8 cellular contexts compared by ENCODE assay signal in the genomic region with DNA sequence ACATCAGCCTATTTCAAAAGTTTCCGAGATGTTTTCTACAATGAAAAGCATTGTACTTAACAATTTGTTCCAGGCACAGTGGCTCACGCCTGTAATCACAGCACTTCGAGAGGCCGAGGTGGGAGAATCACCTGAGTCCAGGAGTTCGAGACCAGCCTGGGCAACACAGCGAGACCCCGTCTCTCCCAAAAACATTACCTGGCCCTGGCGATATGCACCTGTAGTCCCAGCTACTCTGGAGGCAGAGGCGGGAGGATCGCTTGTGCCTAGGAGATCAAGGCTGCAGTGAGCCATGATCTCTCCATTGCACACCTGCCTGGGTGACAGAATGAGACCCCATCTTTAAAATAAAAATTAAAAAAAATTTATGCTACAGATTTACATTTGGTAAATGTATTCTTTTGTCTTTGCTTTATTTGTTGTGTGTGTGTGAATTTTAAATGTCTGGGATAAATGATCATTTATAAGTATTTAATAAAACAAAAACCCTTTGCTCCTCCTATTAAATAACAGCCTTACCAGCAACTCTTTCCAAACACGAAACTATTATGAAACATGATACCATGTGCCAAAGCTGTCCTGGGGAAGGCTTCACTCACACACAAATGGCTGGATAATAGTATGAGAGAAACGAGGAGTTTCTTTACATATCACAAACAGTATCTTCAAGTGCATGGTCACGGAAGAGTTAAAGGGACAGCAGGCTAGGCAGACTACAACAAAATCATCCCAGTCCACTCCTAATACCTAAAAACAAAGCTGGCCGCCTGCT. TPM values are rescaled to one million over a fixed set of nuclear protein-coding genes. Genes with fewer than 3 reads are reported as not detected.
A peak's percentile ranks its signal among the peaks of the same experiment; 100 is the strongest.
DNase-seq lines count a peak whose midpoint lies in the region; ATAC-seq and TF ChIP-seq lines count a peak whose summit lies in the region.

No MANE protein-coding gene starts in this region.

- H3K27me3 ChIP-seq in HUES6 (ENCODE audit: control insufficient read depth, insufficient read depth, low read length) = no peaks in the 10 kb centered on the region

- peak overlapping the region; percentile 92 for H3K27ac Mint-ChIP-seq in central memory CD8-positive, alpha-beta T cell (ENCODE audit: low read depth)
- H3K27ac Mint-ChIP-seq in mesothelial cell of epicardium = peak overlapping the region; percentile 97

- ATAC-seq in central memory CD8-positive, alpha-beta T cell (replicated peaks; ENCODE audit: extremely low read depth, poor library complexity, severe bottlenecking) = no peak

- peaks cover 31% of the 10 kb centered on the region for H3K4me1 Mint-ChIP-seq in central memory CD8-positive, alpha-beta T cell
- H3K4me1 Mint-ChIP-seq in mesothelial cell of epicardium = peaks cover 20% of the 10 kb centered on the region

- no peak overlapping the region for H3K27ac ChIP-seq in HUES6 (ENCODE audit: low read depth, low read length)

- peak overlapping the region; percentile 82 for H3K9ac ChIP-seq in HUES6 (ENCODE audit: low read length)

- TF ChIP-seq CTCF in AG10803 (conservative IDR thresholded peaks at IDR 0.05; ENCODE audit: low read length) (no peak), mesothelial cell of epicardium (IDR thresholded peaks at IDR 0.05; ENCODE audit: unreplicated experiment) (no peak)

- H3K27me3 Mint-ChIP-seq in central memory CD8-positive, alpha-beta T cell = no peaks in the 10 kb centered on the region
- H3K27me3 Mint-ChIP-seq in mesothelial cell of epicardium (ENCODE audit: low read depth) = peaks cover 3% of the 10 kb centered on the region

- peaks cover 29% of the 10 kb centered on the region for H3K4me1 ChIP-seq in HUES6 (ENCODE audit: control insufficient read depth, insufficient read depth, low read length)

- peak overlapping the region; percentile 91 for H3K4me3 ChIP-seq in AG10803 (ENCODE audit: low read length)
- peak overlapping the region; percentile 91 for H3K4me3 ChIP-seq in HUES6 (ENCODE audit: low read depth, low read length)

- DNase-seq in AG10803 (ENCODE audit: low read depth) = no peak
- no peak for DNase-seq in central memory CD8-positive, alpha-beta T cell (ENCODE audit: low spot score in 2 of 2)
- no peak for DNase-seq in mesothelial cell of epicardium (ENCODE audit: low spot score in 2 of 2, unreplicated experiment in 2 of 2)
- no peak for DNase-seq in cerebellar cortex (ENCODE audit: low spot score)
- DNase-seq in GM19238 (ENCODE audit: insufficient read length, low spot score) = no peak
- no peak for DNase-seq in stimulated activated CD4-positive, alpha-beta T cell treated with anti-CD3 and anti-CD28 coated beads, Interleukin-2, amount 100 ng/mL, for 24 hours
- no peak for DNase-seq in DMS114 treated with DMSO at 0.1 percent for 48 hours (lab: John Stamatoyannopoulos, UW; ENCODE audit: unreplicated experiment)

- H3K36me3 ChIP-seq in HUES6 (ENCODE audit: control insufficient read depth, insufficient read depth, low read length) = no peaks in the 10 kb centered on the region

- H3K9me3 Mint-ChIP-seq in central memory CD8-positive, alpha-beta T cell = no peaks in the 10 kb centered on the region
- no peaks in the 10 kb centered on the region for H3K9me3 Mint-ChIP-seq in mesothelial cell of epicardium

- H3K9me3 ChIP-seq in HUES6 (ENCODE audit: control insufficient read depth, insufficient read depth, low read depth, low read length) = no peaks in the 10 kb centered on the region

- peaks cover 8% of the 10 kb centered on the region for H3K36me3 Mint-ChIP-seq in central memory CD8-positive, alpha-beta T cell (ENCODE audit: insufficient read depth)
- no peaks in the 10 kb centered on the region for H3K36me3 Mint-ChIP-seq in mesothelial cell of epicardium

- peak overlapping the region; percentile 92 for H3K4me3 Mint-ChIP-seq in central memory CD8-positive, alpha-beta T cell
- peak overlapping the region; percentile 92 for H3K4me3 Mint-ChIP-seq in mesothelial cell of epicardium

RNA-seq across cellular contexts. Expression of gene ATXN3, which starts 1.1 kb away (rescaled TPM):
- 32.4 to 33.6 TPM (median 33.5 TPM) in 3 replicates for total RNA-seq in mesothelial cell of epicardium

RNA-seq across cellular contexts. Expression of gene NDUFB1, which starts 16.2 kb away (rescaled TPM):
- total RNA-seq in mesothelial cell of epicardium = 97.4 to 103 TPM (median 97.9 TPM) in 3 replicates

RNA-seq across cellular contexts. Expression of gene CPSF2, which starts 16.5 kb away (rescaled TPM):
- 58.1 to 60.7 TPM (median 58.9 TPM) in 3 replicates for total RNA-seq in mesothelial cell of epicardium
